Comparison of ENCODE assay signal across 1 cellular context in the genomic region with DNA sequence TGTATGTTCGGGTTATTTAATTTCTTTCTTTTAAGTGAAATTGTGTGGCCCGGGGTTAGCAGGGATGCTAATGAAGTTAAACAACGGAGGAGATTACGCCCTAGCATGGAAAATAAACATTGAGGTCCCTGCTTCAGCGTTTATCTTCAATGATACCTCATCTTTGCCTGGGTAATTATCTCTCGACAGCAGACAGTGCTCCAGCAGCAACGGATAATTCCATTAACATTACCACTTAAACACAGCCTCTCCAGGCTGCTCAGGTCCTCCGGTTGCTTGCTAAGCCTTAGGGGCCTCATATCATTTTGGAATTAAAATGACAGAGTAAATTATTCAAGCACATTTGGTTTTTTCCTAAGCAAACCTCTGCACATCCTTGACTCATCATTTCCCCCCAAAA.
TF ChIP-seq lines count a peak whose summit lies in the region.

No MANE protein-coding gene starts in this region.

TF ChIP-seq in K562, 482 proteins besides CTCF, POLR2A, EP300 and RAD21 (continued from another document and continues in another):
- TF ChIP-seq, protein P1, sequence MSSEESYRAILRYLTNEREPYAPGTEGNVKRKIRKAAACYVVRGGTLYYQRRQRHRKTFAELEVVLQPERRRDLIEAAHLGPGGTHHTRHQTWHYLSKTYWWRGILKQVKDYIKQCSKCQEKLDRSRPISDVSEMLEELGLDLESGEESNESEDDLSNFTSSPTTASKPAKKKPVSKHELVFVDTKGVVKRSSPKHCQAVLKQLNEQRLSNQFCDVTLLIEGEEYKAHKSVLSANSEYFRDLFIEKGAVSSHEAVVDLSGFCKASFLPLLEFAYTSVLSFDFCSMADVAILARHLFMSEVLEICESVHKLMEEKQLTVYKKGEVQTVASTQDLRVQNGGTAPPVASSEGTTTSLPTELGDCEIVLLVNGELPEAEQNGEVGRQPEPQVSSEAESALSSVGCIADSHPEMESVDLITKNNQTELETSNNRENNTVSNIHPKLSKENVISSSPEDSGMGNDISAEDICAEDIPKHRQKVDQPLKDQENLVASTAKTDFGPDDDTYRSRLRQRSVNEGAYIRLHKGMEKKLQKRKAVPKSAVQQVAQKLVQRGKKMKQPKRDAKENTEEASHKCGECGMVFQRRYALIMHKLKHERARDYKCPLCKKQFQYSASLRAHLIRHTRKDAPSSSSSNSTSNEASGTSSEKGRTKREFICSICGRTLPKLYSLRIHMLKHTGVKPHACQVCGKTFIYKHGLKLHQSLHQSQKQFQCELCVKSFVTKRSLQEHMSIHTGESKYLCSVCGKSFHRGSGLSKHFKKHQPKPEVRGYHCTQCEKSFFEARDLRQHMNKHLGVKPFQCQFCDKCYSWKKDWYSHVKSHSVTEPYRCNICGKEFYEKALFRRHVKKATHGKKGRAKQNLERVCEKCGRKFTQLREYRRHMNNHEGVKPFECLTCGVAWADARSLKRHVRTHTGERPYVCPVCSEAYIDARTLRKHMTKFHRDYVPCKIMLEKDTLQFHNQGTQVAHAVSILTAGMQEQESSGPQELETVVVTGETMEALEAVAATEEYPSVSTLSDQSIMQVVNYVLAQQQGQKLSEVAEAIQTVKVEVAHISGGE (CRISPR knock-in tag; IDR thresholded peaks at IDR 0.05): peak in 1 of 3 experiments; percentile 56; a peak in 1 of 6 replicates
- TF ChIP-seq ZFP1 (CRISPR knock-in tag; IDR thresholded peaks at IDR 0.05): no peak
- no peak for TF ChIP-seq SRSF7 (optimal IDR thresholded peaks at IDR 0.05; ENCODE audit: low read depth, low read length)
- peak; percentile 48; the same call in 1 of the 2 replicates for TF ChIP-seq CREM (IDR thresholded peaks at IDR 0.05; ENCODE audit: low read depth)
- no peak for TF ChIP-seq ESRRB (CRISPR knock-in tag; IDR thresholded peaks at IDR 0.05; ENCODE audit: borderline replicate concordance)
- peak; percentile 27; the same call in 1 of the 2 replicates for TF ChIP-seq NFIC (IDR thresholded peaks at IDR 0.05)
- TF ChIP-seq DACH1 (IDR thresholded peaks at IDR 0.05; ENCODE audit: partially characterized antibody): peak; percentile 56
- no peak for TF ChIP-seq ERF (CRISPR knock-in tag; IDR thresholded peaks at IDR 0.05)
- TF ChIP-seq CCAR2 (IDR thresholded peaks at IDR 0.05; ENCODE audit: low read depth, low read length): no peak
- no peak for TF ChIP-seq ZNF146 (CRISPR knock-in tag; IDR thresholded peaks at IDR 0.05; ENCODE audit: unreplicated experiment)
- TF ChIP-seq BCL6 (CRISPR knock-in tag; IDR thresholded peaks at IDR 0.05): no peak
- no peak for TF ChIP-seq U2AF1 (optimal IDR thresholded peaks at IDR 0.05; ENCODE audit: low read depth, low read length)
- no peak for TF ChIP-seq ZFP36 (IDR thresholded peaks at IDR 0.05; ENCODE audit: low read depth, low read length, partially characterized antibody)
- no peak for TF ChIP-seq HEY1 (CRISPR knock-in tag; IDR thresholded peaks at IDR 0.05; ENCODE audit: borderline replicate concordance)
- TF ChIP-seq TSC22D4 (tag; IDR thresholded peaks at IDR 0.05): no peak
- TF ChIP-seq, protein P2, sequence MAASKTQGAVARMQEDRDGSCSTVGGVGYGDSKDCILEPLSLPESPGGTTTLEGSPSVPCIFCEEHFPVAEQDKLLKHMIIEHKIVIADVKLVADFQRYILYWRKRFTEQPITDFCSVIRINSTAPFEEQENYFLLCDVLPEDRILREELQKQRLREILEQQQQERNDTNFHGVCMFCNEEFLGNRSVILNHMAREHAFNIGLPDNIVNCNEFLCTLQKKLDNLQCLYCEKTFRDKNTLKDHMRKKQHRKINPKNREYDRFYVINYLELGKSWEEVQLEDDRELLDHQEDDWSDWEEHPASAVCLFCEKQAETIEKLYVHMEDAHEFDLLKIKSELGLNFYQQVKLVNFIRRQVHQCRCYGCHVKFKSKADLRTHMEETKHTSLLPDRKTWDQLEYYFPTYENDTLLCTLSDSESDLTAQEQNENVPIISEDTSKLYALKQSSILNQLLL (CRISPR knock-in tag; IDR thresholded peaks at IDR 0.05; ENCODE audit: borderline replicate concordance): no peak
- TF ChIP-seq SIRT6 (IDR thresholded peaks at IDR 0.05; ENCODE audit: low read depth, low read length): no peak
- no peak for TF ChIP-seq TAF15 (IDR thresholded peaks at IDR 0.05; ENCODE audit: low read depth, low read length)
- no peak for TF ChIP-seq BCOR (IDR thresholded peaks at IDR 0.05)
- no peak for TF ChIP-seq SP2 (IDR thresholded peaks at IDR 0.05; ENCODE audit: extremely low read depth, low read depth, low read length, poor library complexity, severe bottlenecking)
- TF ChIP-seq POLR3G (IDR thresholded peaks at IDR 0.05; ENCODE audit: extremely low read depth, insufficient read length, insufficient replicate concordance): no peak
- TF ChIP-seq, protein P3, sequence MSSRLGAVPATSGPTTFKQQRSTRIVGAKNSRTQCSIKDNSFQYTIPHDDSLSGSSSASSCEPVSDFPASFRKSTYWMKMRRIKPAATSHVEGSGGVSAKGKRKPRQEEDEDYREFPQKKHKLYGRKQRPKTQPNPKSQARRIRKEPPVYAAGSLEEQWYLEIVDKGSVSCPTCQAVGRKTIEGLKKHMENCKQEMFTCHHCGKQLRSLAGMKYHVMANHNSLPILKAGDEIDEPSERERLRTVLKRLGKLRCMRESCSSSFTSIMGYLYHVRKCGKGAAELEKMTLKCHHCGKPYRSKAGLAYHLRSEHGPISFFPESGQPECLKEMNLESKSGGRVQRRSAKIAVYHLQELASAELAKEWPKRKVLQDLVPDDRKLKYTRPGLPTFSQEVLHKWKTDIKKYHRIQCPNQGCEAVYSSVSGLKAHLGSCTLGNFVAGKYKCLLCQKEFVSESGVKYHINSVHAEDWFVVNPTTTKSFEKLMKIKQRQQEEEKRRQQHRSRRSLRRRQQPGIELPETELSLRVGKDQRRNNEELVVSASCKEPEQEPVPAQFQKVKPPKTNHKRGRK (tag; IDR thresholded peaks at IDR 0.05): no peak
- TF ChIP-seq ZNF696 (CRISPR knock-in tag; conservative IDR thresholded peaks at IDR 0.05): no peak
- no peak for TF ChIP-seq NFRKB (IDR thresholded peaks at IDR 0.05; ENCODE audit: low read depth)
- peak; percentile 87 for TF ChIP-seq CTBP1 (IDR thresholded peaks at IDR 0.05; ENCODE audit: borderline replicate concordance)
- no peak for TF ChIP-seq MEF2A (IDR thresholded peaks at IDR 0.05; ENCODE audit: control insufficient read depth, low read depth, low read length)
- TF ChIP-seq, protein P4, sequence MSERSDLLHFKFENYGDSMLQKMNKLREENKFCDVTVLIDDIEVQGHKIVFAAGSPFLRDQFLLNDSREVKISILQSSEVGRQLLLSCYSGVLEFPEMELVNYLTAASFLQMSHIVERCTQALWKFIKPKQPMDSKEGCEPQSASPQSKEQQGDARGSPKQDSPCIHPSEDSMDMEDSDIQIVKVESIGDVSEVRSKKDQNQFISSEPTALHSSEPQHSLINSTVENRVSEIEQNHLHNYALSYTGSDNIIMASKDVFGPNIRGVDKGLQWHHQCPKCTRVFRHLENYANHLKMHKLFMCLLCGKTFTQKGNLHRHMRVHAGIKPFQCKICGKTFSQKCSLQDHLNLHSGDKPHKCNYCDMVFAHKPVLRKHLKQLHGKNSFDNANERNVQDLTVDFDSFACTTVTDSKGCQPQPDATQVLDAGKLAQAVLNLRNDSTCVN (CRISPR knock-in tag; IDR thresholded peaks at IDR 0.05): no peak
- TF ChIP-seq MYC (IDR thresholded peaks at IDR 0.05; ENCODE audit: low read depth, low read length): no peak
- no peak for TF ChIP-seq MYC (CRISPR knock-in tag; IDR thresholded peaks at IDR 0.05; ENCODE audit: borderline replicate concordance, low read depth)
- TF ChIP-seq EHMT2 (IDR thresholded peaks at IDR 0.05): no peak
- TF ChIP-seq, protein P5, sequence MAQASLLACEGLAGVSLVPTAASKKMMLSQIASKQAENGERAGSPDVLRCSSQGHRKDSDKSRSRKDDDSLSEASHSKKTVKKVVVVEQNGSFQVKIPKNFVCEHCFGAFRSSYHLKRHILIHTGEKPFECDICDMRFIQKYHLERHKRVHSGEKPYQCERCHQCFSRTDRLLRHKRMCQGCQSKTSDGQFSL (CRISPR knock-in tag; IDR thresholded peaks at IDR 0.05): no peak
- TF ChIP-seq, protein P5 (tag; IDR thresholded peaks at IDR 0.05): no peak
- TF ChIP-seq, protein P6, sequence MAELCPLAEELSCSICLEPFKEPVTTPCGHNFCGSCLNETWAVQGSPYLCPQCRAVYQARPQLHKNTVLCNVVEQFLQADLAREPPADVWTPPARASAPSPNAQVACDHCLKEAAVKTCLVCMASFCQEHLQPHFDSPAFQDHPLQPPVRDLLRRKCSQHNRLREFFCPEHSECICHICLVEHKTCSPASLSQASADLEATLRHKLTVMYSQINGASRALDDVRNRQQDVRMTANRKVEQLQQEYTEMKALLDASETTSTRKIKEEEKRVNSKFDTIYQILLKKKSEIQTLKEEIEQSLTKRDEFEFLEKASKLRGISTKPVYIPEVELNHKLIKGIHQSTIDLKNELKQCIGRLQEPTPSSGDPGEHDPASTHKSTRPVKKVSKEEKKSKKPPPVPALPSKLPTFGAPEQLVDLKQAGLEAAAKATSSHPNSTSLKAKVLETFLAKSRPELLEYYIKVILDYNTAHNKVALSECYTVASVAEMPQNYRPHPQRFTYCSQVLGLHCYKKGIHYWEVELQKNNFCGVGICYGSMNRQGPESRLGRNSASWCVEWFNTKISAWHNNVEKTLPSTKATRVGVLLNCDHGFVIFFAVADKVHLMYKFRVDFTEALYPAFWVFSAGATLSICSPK (IDR thresholded peaks at IDR 0.05; ENCODE audit: borderline replicate concordance): no peak
- no peak for TF ChIP-seq BRF1 (IDR thresholded peaks at IDR 0.05; ENCODE audit: borderline replicate concordance, extremely low read depth, insufficient read length)
- TF ChIP-seq MEIS2 (IDR thresholded peaks at IDR 0.05; ENCODE audit: partially characterized antibody): no peak
- TF ChIP-seq SMARCB1 (IDR thresholded peaks at IDR 0.05; ENCODE audit: insufficient read length, low read depth): no peak
- TF ChIP-seq, protein P7, sequence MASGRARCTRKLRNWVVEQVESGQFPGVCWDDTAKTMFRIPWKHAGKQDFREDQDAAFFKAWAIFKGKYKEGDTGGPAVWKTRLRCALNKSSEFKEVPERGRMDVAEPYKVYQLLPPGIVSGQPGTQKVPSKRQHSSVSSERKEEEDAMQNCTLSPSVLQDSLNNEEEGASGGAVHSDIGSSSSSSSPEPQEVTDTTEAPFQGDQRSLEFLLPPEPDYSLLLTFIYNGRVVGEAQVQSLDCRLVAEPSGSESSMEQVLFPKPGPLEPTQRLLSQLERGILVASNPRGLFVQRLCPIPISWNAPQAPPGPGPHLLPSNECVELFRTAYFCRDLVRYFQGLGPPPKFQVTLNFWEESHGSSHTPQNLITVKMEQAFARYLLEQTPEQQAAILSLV (tag; IDR thresholded peaks at IDR 0.05): no peak
- no peak for TF ChIP-seq PTBP1 (IDR thresholded peaks at IDR 0.05; ENCODE audit: low read depth, low read length)
- no peak for TF ChIP-seq NR2F6 (CRISPR knock-in tag; IDR thresholded peaks at IDR 0.05)
- TF ChIP-seq, protein P8, sequence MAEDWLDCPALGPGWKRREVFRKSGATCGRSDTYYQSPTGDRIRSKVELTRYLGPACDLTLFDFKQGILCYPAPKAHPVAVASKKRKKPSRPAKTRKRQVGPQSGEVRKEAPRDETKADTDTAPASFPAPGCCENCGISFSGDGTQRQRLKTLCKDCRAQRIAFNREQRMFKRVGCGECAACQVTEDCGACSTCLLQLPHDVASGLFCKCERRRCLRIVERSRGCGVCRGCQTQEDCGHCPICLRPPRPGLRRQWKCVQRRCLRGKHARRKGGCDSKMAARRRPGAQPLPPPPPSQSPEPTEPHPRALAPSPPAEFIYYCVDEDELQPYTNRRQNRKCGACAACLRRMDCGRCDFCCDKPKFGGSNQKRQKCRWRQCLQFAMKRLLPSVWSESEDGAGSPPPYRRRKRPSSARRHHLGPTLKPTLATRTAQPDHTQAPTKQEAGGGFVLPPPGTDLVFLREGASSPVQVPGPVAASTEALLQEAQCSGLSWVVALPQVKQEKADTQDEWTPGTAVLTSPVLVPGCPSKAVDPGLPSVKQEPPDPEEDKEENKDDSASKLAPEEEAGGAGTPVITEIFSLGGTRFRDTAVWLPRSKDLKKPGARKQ (CRISPR knock-in tag; IDR thresholded peaks at IDR 0.05): no peak
- no peak for TF ChIP-seq HDAC1 (IDR thresholded peaks at IDR 0.05)
- TF ChIP-seq ZEB2 (IDR thresholded peaks at IDR 0.05): no peak
- peak; percentile 72 for TF ChIP-seq CBFA2T2 (conservative IDR thresholded peaks at IDR 0.05)
- TF ChIP-seq KDM4B (IDR thresholded peaks at IDR 0.05; ENCODE audit: borderline replicate concordance in 2 of 2, low read depth in 1 of 2): no peak
- 0 out of 4 replicates have a peak, but pooled peaks of 1 of the 2 experiments have one; percentile 47 for TF ChIP-seq TRIM24 (IDR thresholded peaks at IDR 0.05)
- 0 out of 2 replicates have a peak, but pooled peaks have one; percentile 1 for TF ChIP-seq MAFF (IDR thresholded peaks at IDR 0.05; ENCODE audit: low read length)
- no peak for TF ChIP-seq ZNF551 (CRISPR knock-in tag; IDR thresholded peaks at IDR 0.05)
- TF ChIP-seq, protein P9, sequence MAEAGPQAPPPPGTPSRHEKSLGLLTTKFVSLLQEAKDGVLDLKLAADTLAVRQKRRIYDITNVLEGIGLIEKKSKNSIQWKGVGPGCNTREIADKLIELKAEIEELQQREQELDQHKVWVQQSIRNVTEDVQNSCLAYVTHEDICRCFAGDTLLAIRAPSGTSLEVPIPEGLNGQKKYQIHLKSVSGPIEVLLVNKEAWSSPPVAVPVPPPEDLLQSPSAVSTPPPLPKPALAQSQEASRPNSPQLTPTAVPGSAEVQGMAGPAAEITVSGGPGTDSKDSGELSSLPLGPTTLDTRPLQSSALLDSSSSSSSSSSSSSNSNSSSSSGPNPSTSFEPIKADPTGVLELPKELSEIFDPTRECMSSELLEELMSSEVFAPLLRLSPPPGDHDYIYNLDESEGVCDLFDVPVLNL (CRISPR knock-in tag; IDR thresholded peaks at IDR 0.05; ENCODE audit: low read depth): no peak
- TF ChIP-seq, protein P10, sequence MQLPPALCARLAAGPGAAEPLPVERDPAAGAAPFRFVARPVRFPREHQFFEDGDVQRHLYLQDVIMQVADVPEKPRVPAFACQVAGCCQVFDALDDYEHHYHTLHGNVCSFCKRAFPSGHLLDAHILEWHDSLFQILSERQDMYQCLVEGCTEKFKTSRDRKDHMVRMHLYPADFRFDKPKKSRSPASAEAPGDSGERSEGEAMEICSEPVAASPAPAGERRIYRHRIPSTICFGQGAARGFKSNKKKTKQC (CRISPR knock-in tag; IDR thresholded peaks at IDR 0.05): no peak
- TF ChIP-seq ZNF24 (IDR thresholded peaks at IDR 0.05): no peak
- TF ChIP-seq, protein P11, sequence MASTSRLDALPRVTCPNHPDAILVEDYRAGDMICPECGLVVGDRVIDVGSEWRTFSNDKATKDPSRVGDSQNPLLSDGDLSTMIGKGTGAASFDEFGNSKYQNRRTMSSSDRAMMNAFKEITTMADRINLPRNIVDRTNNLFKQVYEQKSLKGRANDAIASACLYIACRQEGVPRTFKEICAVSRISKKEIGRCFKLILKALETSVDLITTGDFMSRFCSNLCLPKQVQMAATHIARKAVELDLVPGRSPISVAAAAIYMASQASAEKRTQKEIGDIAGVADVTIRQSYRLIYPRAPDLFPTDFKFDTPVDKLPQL (IDR thresholded peaks at IDR 0.05; ENCODE audit: extremely low read depth, insufficient read length): no peak
- TF ChIP-seq ZNF79 (CRISPR knock-in tag; IDR thresholded peaks at IDR 0.05; ENCODE audit: low read depth): no peak
- no peak for TF ChIP-seq ZNF311 (CRISPR knock-in tag; IDR thresholded peaks at IDR 0.05)
